ENCODE assay signal across 8 cellular contexts in genomic region chr2:226836548-226836885, GRCh38. TPM values are rescaled to one million over a fixed set of nuclear protein-coding genes. Genes with fewer than 3 reads are reported as not detected.
DNase-seq lines count a peak whose midpoint lies in the region; TF ChIP-seq lines count a peak whose summit lies in the region.

No MANE protein-coding gene starts in this region.

- in situ Hi-C loops in GM13977 (cut with MboI; ENCODE audit: low pct_unique_long_range_greater_than_20kb, low sequenced_read_pairs, unreplicated experiment) = no loop called here

- H3K27me3 ChIP-seq in skeletal muscle satellite cell (ENCODE audit: control insufficient read depth, insufficient read depth, low read length) = no peaks in the 10 kb centered on the region

- H3K4me3 ChIP-seq in GM12865 (ENCODE audit: low read depth, low read length) (peak overlapping the region; percentile 99), HFF-Myc (replicated peaks; ENCODE audit: low read depth, low read length) (peak overlapping the region; percentile 67), fibroblast of villous mesenchyme (ENCODE audit: low read depth, low read length) (peak overlapping the region; percentile 84), skeletal muscle satellite cell (ENCODE audit: low read length) (peak overlapping the region; percentile 82)

- no peaks in the 10 kb centered on the region for H3K36me3 ChIP-seq in skeletal muscle satellite cell (ENCODE audit: insufficient read depth, low read length)

- H3K9ac ChIP-seq in skeletal muscle satellite cell (ENCODE audit: low read depth, low read length) = peak overlapping the region; percentile 90

- no peaks in the 10 kb centered on the region for H3K9me3 ChIP-seq in skeletal muscle satellite cell (replicated peaks; ENCODE audit: low read length)

- DNase-seq in GM12865 (ENCODE audit: low read depth) (no peak), HFF-Myc (ENCODE audit: extremely low read depth, low read depth) (no peak), SK-N-DZ (ENCODE audit: low spot score) (peak; percentile 56), fibroblast of villous mesenchyme (ENCODE audit: low read depth) (no peak), GM13977 (ENCODE audit: low spot score) (no peak)
- no peak for DNase-seq in activated effector memory CD4-positive, alpha-beta T cell treated with anti-CD3 and anti-CD28 coated beads, Interleukin-2, amount 50 U/mL, for 16 hours
- DNase-seq in activated CD4-positive, CD25-positive, alpha-beta regulatory T cell (lab: John Stamatoyannopoulos, UW) = no peak

- H3K4me2 ChIP-seq in skeletal muscle satellite cell (ENCODE audit: low read length) = peak overlapping the region; percentile 82

- no peak for TF ChIP-seq CTCF in GM12865 (IDR thresholded peaks at IDR 0.05; ENCODE audit: insufficient read depth, low read depth, low read length, missing control alignments)
- no peak for TF ChIP-seq CTCF in HFF-Myc (IDR thresholded peaks at IDR 0.05; ENCODE audit: low read depth, low read length, missing control alignments)
- TF ChIP-seq CTCF in fibroblast of villous mesenchyme (IDR thresholded peaks at IDR 0.05; ENCODE audit: insufficient read depth, low read depth, low read length) = no peak
- TF ChIP-seq CTCF in GM13977 (IDR thresholded peaks at IDR 0.05; ENCODE audit: extremely low read depth, insufficient read depth, missing control alignments) = no peak

- H3K4me1 ChIP-seq in skeletal muscle satellite cell (ENCODE audit: control insufficient read depth, insufficient read depth, low read length) = peaks cover 21% of the 10 kb centered on the region

RNA-seq across cellular contexts. Expression of gene RHBDD1, which starts 0.7 kb away (rescaled TPM):
- polyA plus RNA-seq in SK-N-DZ (2014; cell fraction: cytosol; rRNA removed) = 3.7 and 6.0 TPM in 2 replicates
- 2.3 and 8.2 TPM in 2 replicates for polyA plus RNA-seq in SK-N-DZ (2014; cell fraction: nucleus; rRNA removed)
- total RNA-seq in fibroblast of villous mesenchyme = 18.7 and 38.9 TPM in 2 replicates
- total RNA-seq in skeletal muscle satellite cell (2012; rRNA removed) = 18.3 and 19.2 TPM in 2 replicates

RNA-seq across cellular contexts. Expression of gene IRS1, which starts 36.9 kb away (rescaled TPM):
- 2.2 and 2.5 TPM in 2 replicates for polyA plus RNA-seq in SK-N-DZ (2014; cell fraction: cytosol; rRNA removed)
- polyA plus RNA-seq in SK-N-DZ (2014; cell fraction: nucleus; rRNA removed) = 0.96 and 1.3 TPM in 2 replicates
- 33.2 and 33.8 TPM in 2 replicates for total RNA-seq in fibroblast of villous mesenchyme
- total RNA-seq in skeletal muscle satellite cell (2012; rRNA removed) = 35.8 and 38.5 TPM in 2 replicates
